In genomic region chr1:118949317-118949716, GRCh38 we compare ENCODE assay signal across 13 cellular contexts. TPM values are rescaled to one million over a fixed set of nuclear protein-coding genes. Genes with fewer than 3 reads are reported as not detected.
A peak's percentile ranks its signal among the peaks of the same experiment; 100 is the strongest.
DNase-seq lines count a peak whose midpoint lies in the region; ATAC-seq, FAIRE-seq and TF ChIP-seq lines count a peak whose summit lies in the region.
"Had no signal": no experiment of that assay in that cellular context is flagged by ENCODE, and none has a peak within 500 bp of the region (broad histone marks: within the 10 kb centered on the region; RNA-seq: fewer than 3 reads in every experiment).

No MANE protein-coding gene starts in this region.

- H3K9ac ChIP-seq in astrocyte (ENCODE audit: low read length) (no peak overlapping the region), endodermal cell (ENCODE audit: extremely low read depth, low read length, poor library complexity, severe bottlenecking) (no peak overlapping the region)

- intact Hi-C loops in left lung (cut with DNase I) = no loop called here

- WGBS in endodermal cell (ENCODE audit: insufficient coverage in 1 of 2, insufficient read length in 1 of 2), 2 experiments = 96 to 100% methylated on average over 1 to 2 of the region's 2 CpGs

- H3K27me3 Mint-ChIP-seq in astrocyte (ENCODE audit: low read depth, unreplicated experiment) (peaks cover 4% of the 10 kb centered on the region), endodermal cell (ENCODE audit: insufficient read depth) (no peaks in the 10 kb centered on the region)
- H3K27me3 Mint-ChIP-seq: activated CD8-positive, alpha-beta T cell treated with anti-CD3 and anti-CD28 coated beads for 36 hours had no signal

- H3K4me1 ChIP-seq in astrocyte (ENCODE audit: insufficient read depth, low read length) (peaks cover 17% of the 10 kb centered on the region), left lung (peaks cover 0 to 2% of the 10 kb centered on the region in 2 donors), endodermal cell (ENCODE audit: control insufficient read depth, insufficient read depth, low read length) (no peaks in the 10 kb centered on the region)

- H3K36me3 ChIP-seq in astrocyte (ENCODE audit: insufficient read depth, low read length) (no peaks in the 10 kb centered on the region), left lung (no peaks in the 10 kb centered on the region), endodermal cell (ENCODE audit: control insufficient read depth, insufficient read depth, low read length) (no peaks in the 10 kb centered on the region)

- H2AFZ ChIP-seq in astrocyte (ENCODE audit: low read depth, low read length) = no peak overlapping the region

- peak; percentile 55 for FAIRE-seq in astrocyte (lab: Jason Lieb, UNC)

- peak; percentile 57 for ATAC-seq in left lung
- ATAC-seq: activated CD8-positive, alpha-beta T cell treated with anti-CD3 and anti-CD28 coated beads for 36 hours had no signal

- TF ChIP-seq CTCF in AG10803 (conservative IDR thresholded peaks at IDR 0.05; ENCODE audit: low read length) = no peak
- TF ChIP-seq CTCF in astrocyte (IDR thresholded peaks at IDR 0.05; ENCODE audit: insufficient read depth, low read depth, low read length) = no peak
- TF ChIP-seq CTCF in left lung (IDR thresholded peaks at IDR 0.05) = no peak
- TF ChIP-seq CTCF in endodermal cell (conservative IDR thresholded peaks at IDR 0.05) = no peak

- H3K27ac Mint-ChIP-seq in astrocyte (ENCODE audit: unreplicated experiment) (no peak overlapping the region), endodermal cell (no peak overlapping the region)
- H3K27ac Mint-ChIP-seq: activated CD8-positive, alpha-beta T cell treated with anti-CD3 and anti-CD28 coated beads for 36 hours; B cell had no signal

- H3K27ac ChIP-seq in astrocyte (ENCODE audit: low read depth, low read length) = no peak overlapping the region
- no peak overlapping the region for H3K27ac ChIP-seq in left lung
- no peak overlapping the region for H3K27ac ChIP-seq in endodermal cell (ENCODE audit: low read depth, low read length)

- H3K4me3 Mint-ChIP-seq in astrocyte (ENCODE audit: unreplicated experiment) = no peak overlapping the region
- no peak overlapping the region for H3K4me3 Mint-ChIP-seq in endodermal cell
- H3K4me3 Mint-ChIP-seq: activated CD8-positive, alpha-beta T cell treated with anti-CD3 and anti-CD28 coated beads for 36 hours; B cell had no signal

- DNase-seq in AG10803 (ENCODE audit: low read depth) (peak; percentile 91), HCEC 1CT (peak; percentile 50), astrocyte (ENCODE audit: low read depth) (peak; percentile 49), left lung (peak in 1 of 2 donors; percentile 34), T-helper 2 cell (no peak), endodermal cell (no peak), HPDE6-E6E7 (ENCODE audit: extremely low spot score) (no peak), NCI-H128 (lab: John Stamatoyannopoulos, UW; ENCODE audit: unreplicated experiment) (no peak)
- DNase-seq: activated CD8-positive, alpha-beta T cell treated with anti-CD3 and anti-CD28 coated beads for 36 hours; aorta; DMS79; stimulated activated CD4-positive, alpha-beta T cell treated with anti-CD3 and anti-CD28 coated beads, Interleukin-12 subunit alpha, Interleukin-12 subunit beta, amount 100 ng/mL, for 4 hours had no signal

- H3K9me3 Mint-ChIP-seq in astrocyte (ENCODE audit: unreplicated experiment) = no peaks in the 10 kb centered on the region
- no peaks in the 10 kb centered on the region for H3K9me3 Mint-ChIP-seq in endodermal cell
- H3K9me3 Mint-ChIP-seq: activated CD8-positive, alpha-beta T cell treated with anti-CD3 and anti-CD28 coated beads for 36 hours had no signal

- H3K4me2 ChIP-seq in astrocyte (ENCODE audit: low read length) = no peak overlapping the region

- H3K36me3 Mint-ChIP-seq in astrocyte (ENCODE audit: low read depth, unreplicated experiment) (no peaks in the 10 kb centered on the region), endodermal cell (ENCODE audit: low read depth) (no peaks in the 10 kb centered on the region)

- H3K27me3 ChIP-seq in astrocyte (ENCODE audit: insufficient read depth, low read length) = peaks cover 5% of the 10 kb centered on the region
- no peaks in the 10 kb centered on the region for H3K27me3 ChIP-seq in left lung
- H3K27me3 ChIP-seq in endodermal cell (ENCODE audit: control insufficient read depth, insufficient read depth, low read length, poor library complexity, severe bottlenecking) = no peaks in the 10 kb centered on the region

- H3K4me1 Mint-ChIP-seq in astrocyte (ENCODE audit: low read depth, unreplicated experiment) = peaks cover 11% of the 10 kb centered on the region
- H3K4me1 Mint-ChIP-seq in endodermal cell = peaks cover 3% of the 10 kb centered on the region
- H3K4me1 Mint-ChIP-seq: B cell had no signal

- peaks cover 5% of the 10 kb centered on the region for H4K20me1 ChIP-seq in astrocyte (ENCODE audit: insufficient read depth, low read length)

- no peaks in the 10 kb centered on the region for H3K79me2 ChIP-seq in astrocyte (ENCODE audit: insufficient read depth, low read length)

- H3K9me3 ChIP-seq in astrocyte (ENCODE audit: insufficient read depth, low read depth, low read length) (no peaks in the 10 kb centered on the region), left lung (no peaks in the 10 kb centered on the region), endodermal cell (ENCODE audit: control insufficient read depth, low read length) (peaks cover 6% of the 10 kb centered on the region)

- H3K4me3 ChIP-seq in AG10803 (ENCODE audit: low read length) = no peak overlapping the region
- H3K4me3 ChIP-seq in astrocyte (ENCODE audit: insufficient read depth, low read depth, low read length) = no peak overlapping the region
- H3K4me3 ChIP-seq in left lung = no peak overlapping the region
- no peak overlapping the region for H3K4me3 ChIP-seq in endodermal cell (ENCODE audit: low read length)

RNA-seq across cellular contexts. Expression of gene TBX15, which starts 38.8 kb away (rescaled TPM):
- total RNA-seq in astrocyte (0.07 and 0.10 TPM in 2 replicates), left lung (1 to 10 TPM in 1 of 2 donors, under 1 TPM in 1; 0.50 to 1.0 TPM), endodermal cell (under 1 TPM in 1 of 2 donors, not detected in 1; 0.09 TPM)
- 3.6 TPM for polyA plus RNA-seq in endodermal cell (2013, experiment 1 of 2)
- polyA plus RNA-seq in endodermal cell (2013, experiment 2 of 2) = 2.9 TPM
- total RNA-seq: activated CD8-positive, alpha-beta T cell treated with anti-CD3 and anti-CD28 coated beads for 36 hours had no signal

Comparison
In these comparisons a context has a peak if more than half of its experiments do, and no peak if none do; other contexts are left out.
1. DNase-seq: peak in AG10803 (single experiment), HCEC 1CT (single experiment) and astrocyte (single experiment); none in T-helper 2 cell (0 of 5), endodermal cell (single experiment), HPDE6-E6E7 (single experiment) and NCI-H128 (single experiment).